Comparison of ENCODE assay signal across 8 cellular contexts in the genomic region with DNA sequence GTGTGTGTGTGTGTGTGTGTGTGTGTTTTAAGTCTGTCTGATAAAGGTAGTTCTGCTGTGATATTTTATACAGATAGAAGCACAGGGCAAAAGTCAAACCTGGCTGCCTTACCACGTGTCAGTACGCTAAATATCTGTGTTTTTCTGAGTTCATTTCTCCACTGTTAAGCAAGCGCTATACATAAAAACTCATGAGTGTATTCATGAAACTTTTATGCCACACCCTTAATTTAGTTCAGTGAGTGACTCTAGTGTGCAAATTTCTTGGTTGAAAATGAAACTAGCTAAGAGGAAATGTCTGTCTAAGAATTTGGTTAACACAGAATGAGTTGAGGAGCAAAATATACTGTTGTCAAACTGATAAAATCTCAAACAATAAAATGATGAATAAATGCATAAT. TPM values are rescaled to one million over a fixed set of nuclear protein-coding genes. Genes with fewer than 3 reads are reported as not detected.
A peak's percentile ranks its signal among the peaks of the same experiment; 100 is the strongest.
DNase-seq lines count a peak whose midpoint lies in the region; ATAC-seq and TF ChIP-seq lines count a peak whose summit lies in the region.

No MANE protein-coding gene starts in this region.

- H3K9me2 ChIP-seq in GM23338 (ENCODE audit: insufficient read depth): no peaks in the 10 kb centered on the region

- no peak for DNase-seq in left lung
- DNase-seq in GM23338 (ENCODE audit: low spot score): no peak
- DNase-seq in prostate gland (ENCODE audit: low spot score): no peak
- DNase-seq in stimulated activated CD4-positive, alpha-beta T cell treated with anti-CD3 and anti-CD28 coated beads, Interleukin-1b, Interleukin-23, amount 100 ng/mL, for 48 hours: no peak
- no peak for DNase-seq in WTC11 (ENCODE audit: low spot score)

- TF ChIP-seq POLR2A in prostate gland (IDR thresholded peaks at IDR 0.05): no peak

- no peaks in the 10 kb centered on the region for H4K20me1 ChIP-seq in GM23338 (replicated peaks; ENCODE audit: insufficient read depth)

- WGBS in prostate gland: 83% methylated on average over 3 of the region's 3 CpGs

- ATAC-seq in GM18508 (IDR thresholded peaks at IDR 0.05; ENCODE audit: insufficient read depth, unreplicated experiment) (peak; percentile 92), GM21576 (IDR thresholded peaks at IDR 0.05; ENCODE audit: unreplicated experiment) (peak; percentile 94), left lung (peak; percentile 55), GM23338 (no peak), WTC11 (no peak)

- H3K9me3 ChIP-seq in left lung (no peaks in the 10 kb centered on the region), prostate gland (no peaks in the 10 kb centered on the region)

- CTCF ChIA-PET in WTC11 (lab: Charles Lee): interaction anchor here (1.2 kb wide), 1 partner anchor 38 kb away, joined by 5 read pairs; no protein-coding TSS in a partner anchor

- H3K4me1 Mint-ChIP-seq in IgD-negative memory B cell: peaks cover 41 to 57% (median 43%) of the 10 kb centered on the region in 3 donors
- H3K4me1 Mint-ChIP-seq in GM23338: no peaks in the 10 kb centered on the region
- no peaks in the 10 kb centered on the region for H3K4me1 Mint-ChIP-seq in WTC11

- POLR2A ChIA-PET in WTC11 (lab: Charles Lee): interaction anchor here (1.6 kb wide), 1 partner anchor 11 kb away, joined by 4 read pairs; a partner anchor contains a TSS

- peaks cover 19% of the 10 kb centered on the region for H3K36me3 Mint-ChIP-seq in IgD-negative memory B cell
- no peaks in the 10 kb centered on the region; the same call in 2 of the 3 replicates for H3K36me3 Mint-ChIP-seq in GM23338 (ENCODE audit: low read depth)
- H3K36me3 Mint-ChIP-seq in WTC11: no peaks in the 10 kb centered on the region

- H3K9me3 Mint-ChIP-seq in IgD-negative memory B cell (no peaks in the 10 kb centered on the region), GM23338 (no peaks in the 10 kb centered on the region), WTC11 (no peaks in the 10 kb centered on the region)

- peaks cover 0 to 45% of the 10 kb centered on the region in 2 donors for H3K4me1 ChIP-seq in left lung
- no peaks in the 10 kb centered on the region for H3K4me1 ChIP-seq in GM23338 (ENCODE audit: insufficient read depth)
- no peaks in the 10 kb centered on the region for H3K4me1 ChIP-seq in prostate gland (replicated peaks)

- H3K4me3 Mint-ChIP-seq in IgD-negative memory B cell (peak overlapping the region; percentile 33 to 92 (median 72)), GM23338 (no peak overlapping the region), WTC11 (no peak overlapping the region)

- H3K4me3 ChIP-seq in left lung (no peak overlapping the region), GM23338 (no peak overlapping the region), prostate gland (no peak overlapping the region)

- TF ChIP-seq CTCF in left lung (IDR thresholded peaks at IDR 0.05) (no peak), GM23338 (conservative IDR thresholded peaks at IDR 0.05; ENCODE audit: low read depth in 2 of 2) (no peak), prostate gland (IDR thresholded peaks at IDR 0.05) (no peak), WTC11 (IDR thresholded peaks at IDR 0.05) (no peak)

- no peaks in the 10 kb centered on the region for H3K27me3 ChIP-seq in left lung
- no peaks in the 10 kb centered on the region for H3K27me3 ChIP-seq in GM23338 (ENCODE audit: insufficient read depth)
- no peaks in the 10 kb centered on the region for H3K27me3 ChIP-seq in prostate gland (replicated peaks; ENCODE audit: insufficient read depth)

- H3K79me2 ChIP-seq in GM23338 (replicated peaks; ENCODE audit: insufficient read depth): no peaks in the 10 kb centered on the region

- H3K27me3 Mint-ChIP-seq in IgD-negative memory B cell (peaks cover 2% of the 10 kb centered on the region), GM23338 (ENCODE audit: insufficient read depth, low read depth, poor library complexity) (no peaks in the 10 kb centered on the region), WTC11 (ENCODE audit: low read depth) (no peaks in the 10 kb centered on the region)

- no peaks in the 10 kb centered on the region for H3F3A ChIP-seq in GM23338 (replicated peaks; ENCODE audit: low read depth)

- H3K27ac ChIP-seq in left lung (peak overlapping the region in 1 of 2 donors; percentile 55), GM23338 (ENCODE audit: low read depth) (no peak overlapping the region), prostate gland (no peak overlapping the region)

- intact Hi-C loops in left lung (cut with DNase I) (no loop called here), prostate gland (cut with DNase I) (no loop called here)

- H3K36me3 ChIP-seq in left lung (peaks cover 0 to 58% of the 10 kb centered on the region in 2 donors), GM23338 (ENCODE audit: insufficient read depth) (no peaks in the 10 kb centered on the region), prostate gland (no peaks in the 10 kb centered on the region)

- no peak overlapping the region for H2AFZ ChIP-seq in GM23338

- H3K4me2 ChIP-seq in GM23338: no peak overlapping the region

- H3K27ac Mint-ChIP-seq in IgD-negative memory B cell (peak overlapping the region; percentile 61 to 91 (median 86)), GM23338 (no peak overlapping the region), WTC11 (no peak overlapping the region)

TF ChIP-seq in GM23338, 12 proteins besides CTCF, POLR2A, EP300 and RAD21 (continues in another document):
- TF ChIP-seq ZNF331 (CRISPR knock-in tag; IDR thresholded peaks at IDR 0.05; ENCODE audit: low read depth) (no peak), EZH2phosphoT487 (IDR thresholded peaks at IDR 0.05; ENCODE audit: unreplicated experiment) (no peak), EZH2 (IDR thresholded peaks at IDR 0.05; ENCODE audit: low read depth, unreplicated experiment) (no peak), JUNB (IDR thresholded peaks at IDR 0.05; ENCODE audit: unreplicated experiment) (no peak), CREB1 (CRISPR knock-in tag; IDR thresholded peaks at IDR 0.05; ENCODE audit: low read depth) (no peak)

TF ChIP-seq in WTC11, 78 proteins besides CTCF, POLR2A, EP300 and RAD21 (continues in another document):
- TF ChIP-seq, protein P1, sequence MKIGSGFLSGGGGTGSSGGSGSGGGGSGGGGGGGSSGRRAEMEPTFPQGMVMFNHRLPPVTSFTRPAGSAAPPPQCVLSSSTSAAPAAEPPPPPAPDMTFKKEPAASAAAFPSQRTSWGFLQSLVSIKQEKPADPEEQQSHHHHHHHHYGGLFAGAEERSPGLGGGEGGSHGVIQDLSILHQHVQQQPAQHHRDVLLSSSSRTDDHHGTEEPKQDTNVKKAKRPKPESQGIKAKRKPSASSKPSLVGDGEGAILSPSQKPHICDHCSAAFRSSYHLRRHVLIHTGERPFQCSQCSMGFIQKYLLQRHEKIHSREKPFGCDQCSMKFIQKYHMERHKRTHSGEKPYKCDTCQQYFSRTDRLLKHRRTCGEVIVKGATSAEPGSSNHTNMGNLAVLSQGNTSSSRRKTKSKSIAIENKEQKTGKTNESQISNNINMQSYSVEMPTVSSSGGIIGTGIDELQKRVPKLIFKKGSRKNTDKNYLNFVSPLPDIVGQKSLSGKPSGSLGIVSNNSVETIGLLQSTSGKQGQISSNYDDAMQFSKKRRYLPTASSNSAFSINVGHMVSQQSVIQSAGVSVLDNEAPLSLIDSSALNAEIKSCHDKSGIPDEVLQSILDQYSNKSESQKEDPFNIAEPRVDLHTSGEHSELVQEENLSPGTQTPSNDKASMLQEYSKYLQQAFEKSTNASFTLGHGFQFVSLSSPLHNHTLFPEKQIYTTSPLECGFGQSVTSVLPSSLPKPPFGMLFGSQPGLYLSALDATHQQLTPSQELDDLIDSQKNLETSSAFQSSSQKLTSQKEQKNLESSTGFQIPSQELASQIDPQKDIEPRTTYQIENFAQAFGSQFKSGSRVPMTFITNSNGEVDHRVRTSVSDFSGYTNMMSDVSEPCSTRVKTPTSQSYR (CRISPR knock-in tag; IDR thresholded peaks at IDR 0.05): no peak
- TF ChIP-seq, protein P2, sequence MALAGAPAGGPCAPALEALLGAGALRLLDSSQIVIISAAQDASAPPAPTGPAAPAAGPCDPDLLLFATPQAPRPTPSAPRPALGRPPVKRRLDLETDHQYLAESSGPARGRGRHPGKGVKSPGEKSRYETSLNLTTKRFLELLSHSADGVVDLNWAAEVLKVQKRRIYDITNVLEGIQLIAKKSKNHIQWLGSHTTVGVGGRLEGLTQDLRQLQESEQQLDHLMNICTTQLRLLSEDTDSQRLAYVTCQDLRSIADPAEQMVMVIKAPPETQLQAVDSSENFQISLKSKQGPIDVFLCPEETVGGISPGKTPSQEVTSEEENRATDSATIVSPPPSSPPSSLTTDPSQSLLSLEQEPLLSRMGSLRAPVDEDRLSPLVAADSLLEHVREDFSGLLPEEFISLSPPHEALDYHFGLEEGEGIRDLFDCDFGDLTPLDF (CRISPR knock-in tag; IDR thresholded peaks at IDR 0.05): no peak
- TF ChIP-seq ATF1 (CRISPR knock-in tag; IDR thresholded peaks at IDR 0.05) (no peak), CREB1 (CRISPR knock-in tag; IDR thresholded peaks at IDR 0.05) (no peak)
- TF ChIP-seq, protein P3, sequence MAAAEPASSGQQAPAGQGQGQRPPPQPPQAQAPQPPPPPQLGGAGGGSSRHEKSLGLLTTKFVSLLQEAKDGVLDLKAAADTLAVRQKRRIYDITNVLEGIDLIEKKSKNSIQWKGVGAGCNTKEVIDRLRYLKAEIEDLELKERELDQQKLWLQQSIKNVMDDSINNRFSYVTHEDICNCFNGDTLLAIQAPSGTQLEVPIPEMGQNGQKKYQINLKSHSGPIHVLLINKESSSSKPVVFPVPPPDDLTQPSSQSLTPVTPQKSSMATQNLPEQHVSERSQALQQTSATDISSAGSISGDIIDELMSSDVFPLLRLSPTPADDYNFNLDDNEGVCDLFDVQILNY (CRISPR knock-in tag; IDR thresholded peaks at IDR 0.05): no peak

RNA-seq across cellular contexts. Expression of a gene that starts 11.2 kb away (rescaled TPM):
- 14.9 TPM for polyA plus RNA-seq in IgD-negative memory B cell
- 10 to 100 TPM; 30.3 to 31.5 TPM for total RNA-seq in left lung
- total RNA-seq in GM23338 (2014; rRNA removed; shearing (Covaris generic)): 2.9 and 3.5 TPM in 2 replicates
- 1.9 and 2.4 TPM in 2 replicates for polyA plus RNA-seq in GM23338 (2016; fragmentation: Nextera tagmentation; extraction: Ambion mirVana)
- 1 to 10 TPM; 1.7 to 9.8 TPM for total RNA-seq in prostate gland
- total RNA-seq in WTC11 (2021): 2.8 to 2.9 TPM (median 2.8 TPM) in 3 replicates

Comparison
In these comparisons a context has a peak if more than half of its experiments do, and no peak if none do; other contexts are left out.
1. ATAC-seq: peak in GM18508 (single experiment), GM21576 (single experiment) and left lung (single experiment); none in GM23338 (single experiment) and WTC11 (single experiment).
2. H3K27ac Mint-ChIP-seq: peak in IgD-negative memory B cell (3 of 3); none in GM23338 (single experiment) and WTC11 (single experiment).
3. H3K4me3 Mint-ChIP-seq: peak in IgD-negative memory B cell (4 of 4); none in GM23338 (single experiment) and WTC11 (single experiment).